In the genomic region with DNA sequence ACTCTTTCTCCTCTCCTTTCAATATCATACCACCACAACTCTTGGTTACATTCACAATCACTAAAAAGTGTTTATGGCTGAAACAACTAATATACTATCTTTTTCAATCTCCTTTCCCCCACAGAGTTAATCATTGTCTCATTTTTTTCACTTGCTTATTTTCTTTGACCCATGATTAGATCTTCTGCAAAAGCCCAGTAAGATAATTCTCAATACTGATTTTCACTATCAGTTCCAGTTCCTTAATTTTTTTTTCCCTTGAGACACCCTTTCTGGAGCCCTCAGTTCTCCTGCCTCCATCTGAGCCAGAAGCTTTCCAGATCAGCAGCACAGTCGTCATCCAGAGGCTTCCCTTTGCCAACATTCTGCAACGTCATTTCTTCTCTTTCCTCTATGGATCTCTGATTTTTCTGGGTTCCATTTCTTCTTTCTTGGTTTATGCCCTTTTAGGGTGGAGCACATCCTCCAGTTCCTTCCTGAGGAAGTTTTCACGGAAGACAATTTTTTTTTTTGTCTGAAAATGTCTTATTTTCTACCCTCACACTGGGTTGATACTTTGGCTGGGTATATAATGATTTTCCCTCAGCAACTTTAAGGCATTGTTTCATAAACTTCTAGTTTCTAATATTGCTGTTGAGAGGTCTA, we compare ENCODE assay signal across 14 cellular contexts.
DNase-seq lines count a peak whose midpoint lies in the region; ATAC-seq and TF ChIP-seq lines count a peak whose summit lies in the region.
"Had no signal": no experiment of that assay in that cellular context is flagged by ENCODE, and none has a peak within 500 bp of the region (broad histone marks: within the 10 kb centered on the region; RNA-seq: fewer than 3 reads in every experiment).

No MANE protein-coding gene starts in this region.

- POLR2A ChIA-PET in activated CD4-positive, alpha-beta T cell treated with anti-CD3 and anti-CD28 coated beads, Interleukin-2, amount 10 ng/mL, durations not matched to agents 7 days and 5 days (lab: Charles Lee), result no interaction called here

- peak; percentile 53 for ATAC-seq in GM18498 (IDR thresholded peaks at IDR 0.05; ENCODE audit: unreplicated experiment)
- ATAC-seq in GM21367 (IDR thresholded peaks at IDR 0.05; ENCODE audit: unreplicated experiment), result peak; percentile 44
- peak; percentile 68 for ATAC-seq in HG03175 (IDR thresholded peaks at IDR 0.05; ENCODE audit: unreplicated experiment)
- peak; percentile 37 for ATAC-seq in left lobe of liver
- ATAC-seq: activated T-cell treated with anti-CD3 and anti-CD28 coated beads, Interleukin-2, amount 50 U/mL, for 72 hours had no signal

- H3K27ac Mint-ChIP-seq in activated CD4-positive, alpha-beta T cell treated with anti-CD3 and anti-CD28 coated beads, Interleukin-2, amount 10 ng/mL, durations not matched to agents 7 days and 5 days, result no peak overlapping the region
- H3K27ac Mint-ChIP-seq in chondrocyte (ENCODE audit: unreplicated experiment), result no peak overlapping the region
- H3K27ac Mint-ChIP-seq: activated T-cell treated with anti-CD3 and anti-CD28 coated beads, Interleukin-2, amount 50 U/mL, for 72 hours; stimulated activated naive CD8-positive, alpha-beta T cell treated with anti-CD3 and anti-CD28 coated beads, Interleukin-15, Interleukin-2, amounts not matched to agents 100 ng/mL and 50 ng/mL, for 24 hours had no signal

- peaks cover 22% of the 10 kb centered on the region for H3K36me3 Mint-ChIP-seq in activated CD4-positive, alpha-beta T cell treated with anti-CD3 and anti-CD28 coated beads, Interleukin-2, amount 10 ng/mL, durations not matched to agents 7 days and 5 days (ENCODE audit: low read depth)
- H3K36me3 Mint-ChIP-seq in chondrocyte (ENCODE audit: low read depth), result peaks cover 3% of the 10 kb centered on the region

- CTCF ChIA-PET in activated CD4-positive, alpha-beta T cell treated with anti-CD3 and anti-CD28 coated beads, Interleukin-2, amount 10 ng/mL, durations not matched to agents 7 days and 5 days (lab: Charles Lee), result interaction anchor here (0.6 to 1.6 kb wide), 3 partner anchors 56 to 89 kb away, joined by 3 to 4 read pairs (median 3); partner anchors contain the start of gene C15orf39

- H3K9me3 Mint-ChIP-seq in activated CD4-positive, alpha-beta T cell treated with anti-CD3 and anti-CD28 coated beads, Interleukin-2, amount 10 ng/mL, durations not matched to agents 7 days and 5 days, result peaks cover 14% of the 10 kb centered on the region
- H3K9me3 Mint-ChIP-seq in chondrocyte (ENCODE audit: low read depth), result peaks cover 12% of the 10 kb centered on the region

- TF ChIP-seq CTCF in chondrocyte (IDR thresholded peaks at IDR 0.05), result no peak

- peaks cover 37% of the 10 kb centered on the region for H3K4me1 Mint-ChIP-seq in activated CD4-positive, alpha-beta T cell treated with anti-CD3 and anti-CD28 coated beads, Interleukin-2, amount 10 ng/mL, durations not matched to agents 7 days and 5 days
- peaks cover 30% of the 10 kb centered on the region for H3K4me1 Mint-ChIP-seq in chondrocyte (ENCODE audit: low read depth)

- H3K27me3 Mint-ChIP-seq in activated CD4-positive, alpha-beta T cell treated with anti-CD3 and anti-CD28 coated beads, Interleukin-2, amount 10 ng/mL, durations not matched to agents 7 days and 5 days, result peaks cover 19% of the 10 kb centered on the region
- H3K27me3 Mint-ChIP-seq in chondrocyte (ENCODE audit: low read depth), result no peaks in the 10 kb centered on the region

- DNase-seq in left lobe of liver (ENCODE audit: low spot score) (no peak), iPS-NIHi11 (ENCODE audit: low spot score) (no peak), NCI-H2227 treated with DMSO at 0.1 percent for 48 hours (lab: John Stamatoyannopoulos, UW) (no peak), chondrocyte (ENCODE audit: low spot score) (no peak)
- DNase-seq in activated CD4-positive, alpha-beta T cell treated with anti-CD3 and anti-CD28 coated beads, Interleukin-2, amount 10 ng/mL, durations not matched to agents 7 days and 5 days, result no peak
- DNase-seq: activated T-cell treated with anti-CD3 and anti-CD28 coated beads, Interleukin-2, amount 50 U/mL, for 72 hours; DMS79 treated with DMSO at 0.1 percent for 48 hours; NCI-H1930; right cardiac atrium; SW 1271 had no signal

- no peak overlapping the region for H3K4me3 Mint-ChIP-seq in activated CD4-positive, alpha-beta T cell treated with anti-CD3 and anti-CD28 coated beads, Interleukin-2, amount 10 ng/mL, durations not matched to agents 7 days and 5 days
- no peak overlapping the region for H3K4me3 Mint-ChIP-seq in chondrocyte (ENCODE audit: unreplicated experiment)
- H3K4me3 Mint-ChIP-seq: activated T-cell treated with anti-CD3 and anti-CD28 coated beads, Interleukin-2, amount 50 U/mL, for 72 hours; stimulated activated naive CD8-positive, alpha-beta T cell treated with anti-CD3 and anti-CD28 coated beads, Interleukin-15, Interleukin-2, amounts not matched to agents 100 ng/mL and 50 ng/mL, for 24 hours had no signal
